In genomic region chr5:138441221-138441620, GRCh38 we compare ENCODE assay signal across 17 cellular contexts. TPM values are rescaled to one million over a fixed set of nuclear protein-coding genes. Genes with fewer than 3 reads are reported as not detected.
A peak's percentile ranks its signal among the peaks of the same experiment; 100 is the strongest.
DNase-seq lines count a peak whose midpoint lies in the region; ATAC-seq, FAIRE-seq and TF ChIP-seq lines count a peak whose summit lies in the region.
"Had no signal": no experiment of that assay in that cellular context is flagged by ENCODE, and none has a peak within 500 bp of the region (broad histone marks: within the 10 kb centered on the region; RNA-seq: fewer than 3 reads in every experiment).

No MANE protein-coding gene starts in this region.

- ATAC-seq in HepG2 (no peak), right lobe of liver (no peak), upper lobe of right lung (no peak), GM18520 (IDR thresholded peaks at IDR 0.05; ENCODE audit: unreplicated experiment) (no peak), T-helper 17 cell (no peak)

- no TSS peak for BruUV-seq in HepG2 (replicated peaks; lab: Mats Ljungman, UMichigan)

- CTCF ChIA-PET in HepG2 (lab: Yijun Ruan, JAX; ENCODE audit: low intra/inter-chr PET ratio, low total read pairs), result no interaction called here

- H3K9me3 ChIP-seq in HepG2 (ENCODE audit: low read length) (no peaks in the 10 kb centered on the region), right lobe of liver (no peaks in the 10 kb centered on the region), neural cell (ENCODE audit: low read length) (no peaks in the 10 kb centered on the region), upper lobe of right lung (no peaks in the 10 kb centered on the region), T-helper 17 cell (ENCODE audit: control insufficient read depth, low read length, poor library complexity, severe bottlenecking) (no peaks in the 10 kb centered on the region)
- H3K9me3 ChIP-seq: BLaER1 had no signal

- H3K9ac ChIP-seq in HepG2 (ENCODE audit: insufficient read depth, low read depth, low read length) (no peak overlapping the region), neural cell (ENCODE audit: low read length) (no peak overlapping the region)
- H3K9ac ChIP-seq: BLaER1 had no signal

- in situ Hi-C loops in HepG2 (cut with HindIII; ENCODE audit: extremely low pct_ligation_motif_present, low pct_unique_long_range_greater_than_20kb), result loop anchor here (10.0 kb wide), 1 partner anchor 64 kb away; no protein-coding TSS in a partner anchor

- POLR2A ChIA-PET in HepG2 (lab: Yijun Ruan, JAX), result interaction anchor here (1.3 kb wide), 1 partner anchor 24 kb away, joined by 3 read pairs; the partner anchor contains the start of gene EGR1

- H3K4me2 ChIP-seq in HepG2 (ENCODE audit: low read depth, low read length), result peak overlapping the region; percentile 99
- H3K4me2 ChIP-seq in neural cell (ENCODE audit: low read length), result no peak overlapping the region
- H3K4me2 ChIP-seq: BLaER1 had no signal

- H3K9me3 Mint-ChIP-seq in glutamatergic neuron (ENCODE audit: unreplicated experiment), result peaks cover 7% of the 10 kb centered on the region
- H3K9me3 Mint-ChIP-seq: H9 had no signal

- DNase-seq in HepG2 (ENCODE audit: low spot score) (no peak), right lobe of liver (no peak), glutamatergic neuron (no peak), upper lobe of right lung (peak; percentile 40), NCI-H226 (no peak), T-helper 17 cell (no peak)
- DNase-seq: 8988T, Calu3, DMS79 treated with DMSO at 0.1 percent for 48 hours, GF-D8, GOT3, H9 had no signal

- intact Hi-C loops in HepG2 (cut with micrococcal nuclease; ENCODE audit: unreplicated experiment) (no loop called here), right lobe of liver (cut with DNase I) (loop anchor here in 1 of 2 donors (10.0 kb wide), 1 partner anchor 114 kb away; no protein-coding TSS in a partner anchor), upper lobe of right lung (cut with DNase I) (no loop called here)

- H3K27ac ChIP-seq in HepG2 (ENCODE audit: extremely low read length, insufficient read depth, low read length), result no peak overlapping the region
- no peak overlapping the region for H3K27ac ChIP-seq in right lobe of liver
- H3K27ac ChIP-seq in neural cell (ENCODE audit: low read length), result no peak overlapping the region
- H3K27ac ChIP-seq in upper lobe of right lung, result no peak overlapping the region
- H3K27ac ChIP-seq: BLaER1 had no signal

- H3K27ac Mint-ChIP-seq in glutamatergic neuron (ENCODE audit: unreplicated experiment) (peak overlapping the region; percentile 17), T-helper 17 cell (no peak overlapping the region)
- H3K27ac Mint-ChIP-seq: CD14-positive monocyte; CD4-positive, alpha-beta memory T cell; H9 had no signal

- no peaks in the 10 kb centered on the region for H3F3A ChIP-seq in neural cell (ENCODE audit: insufficient read depth, low read length, poor library complexity, severe bottlenecking)

- H3K4me1 Mint-ChIP-seq in glutamatergic neuron (ENCODE audit: low read depth, unreplicated experiment), result peaks cover 6% of the 10 kb centered on the region
- H3K4me1 Mint-ChIP-seq in T-helper 17 cell, result peaks cover 14% of the 10 kb centered on the region

- peaks cover 8% of the 10 kb centered on the region for H3K27me3 Mint-ChIP-seq in glutamatergic neuron (ENCODE audit: unreplicated experiment)
- no peaks in the 10 kb centered on the region for H3K27me3 Mint-ChIP-seq in T-helper 17 cell

- H3K36me3 ChIP-seq in HepG2 (replicated peaks in 1 of 2; ENCODE audit: control insufficient read depth in 1 of 2, insufficient read depth in 2 of 2, low read length in 2 of 2) (no peaks in the 10 kb centered on the region), right lobe of liver (peaks cover 0 to 3% (median 1%) of the 10 kb centered on the region in 4 donors), neural cell (ENCODE audit: insufficient read depth, low read length) (no peaks in the 10 kb centered on the region), upper lobe of right lung (peaks cover 6% of the 10 kb centered on the region)

- H3K79me2 ChIP-seq in HepG2 (ENCODE audit: insufficient read depth, low read length) (no peaks in the 10 kb centered on the region), neural cell (replicated peaks; ENCODE audit: insufficient read depth, low read length) (peaks cover 20% of the 10 kb centered on the region)

- TF ChIP-seq RAD21 in HepG2 (CRISPR knock-in tag; IDR thresholded peaks at IDR 0.05), result no peak
- TF ChIP-seq RAD21 in neural cell (conservative IDR thresholded peaks at IDR 0.05), result no peak

- WGBS in HepG2 (ENCODE audit: low lambda C conversion rate), result 96% methylated on average over 6 of the region's 9 CpGs
- 87% methylated on average over 4 of the region's 9 CpGs for WGBS in right lobe of liver (ENCODE audit: insufficient coverage, low coverage, low lambda C conversion rate, missing lambda C conversion rate)

- TF ChIP-seq EP300 in HepG2 (IDR thresholded peaks at IDR 0.05; ENCODE audit: low read depth in 2 of 2, low read length in 2 of 2) (no peak), HepG2 (CRISPR knock-in tag; IDR thresholded peaks at IDR 0.05; ENCODE audit: borderline replicate concordance) (no peak), neural cell (conservative IDR thresholded peaks at IDR 0.05; ENCODE audit: poor library complexity, severe bottlenecking) (no peak)

- TF ChIP-seq POLR2A in HepG2 (IDR thresholded peaks at IDR 0.05; ENCODE audit: insufficient read depth in 1 of 2, low read depth in 2 of 2, low read length in 2 of 2) (no peak), right lobe of liver (IDR thresholded peaks at IDR 0.05) (no peak)

- peak overlapping the region; percentile 30 for H3K4me3 Mint-ChIP-seq in glutamatergic neuron (ENCODE audit: unreplicated experiment)
- H3K4me3 Mint-ChIP-seq in T-helper 17 cell, result no peak overlapping the region
- H3K4me3 Mint-ChIP-seq: CD14-positive monocyte had no signal

- no peak for TF ChIP-seq CTCF in HepG2 (CRISPR knock-in tag; IDR thresholded peaks at IDR 0.05)
- TF ChIP-seq CTCF in right lobe of liver (IDR thresholded peaks at IDR 0.05), result no peak
- no peak for TF ChIP-seq CTCF in glutamatergic neuron (IDR thresholded peaks at IDR 0.05; ENCODE audit: partially characterized antibody, unreplicated experiment)
- TF ChIP-seq CTCF in neural cell (IDR thresholded peaks at IDR 0.05; ENCODE audit: poor library complexity, severe bottlenecking), result no peak
- TF ChIP-seq CTCF in upper lobe of right lung (IDR thresholded peaks at IDR 0.05), result no peak

- peaks cover 5% of the 10 kb centered on the region for H3K36me3 Mint-ChIP-seq in glutamatergic neuron (ENCODE audit: unreplicated experiment)
- no peaks in the 10 kb centered on the region for H3K36me3 Mint-ChIP-seq in T-helper 17 cell (ENCODE audit: low read depth)

- H4K20me1 ChIP-seq in HepG2 (ENCODE audit: insufficient read depth, low read length) (no peaks in the 10 kb centered on the region), neural cell (ENCODE audit: insufficient read depth) (no peaks in the 10 kb centered on the region)

- H3K4me3 ChIP-seq in HepG2 (replicated peaks in 1 of 3; ENCODE audit: insufficient read depth in 1 of 3, low read depth in 2 of 3, low read length in 3 of 3), result no peak overlapping the region
- H3K4me3 ChIP-seq in right lobe of liver, result no peak overlapping the region
- H3K4me3 ChIP-seq in neural cell (ENCODE audit: low read length), result peak overlapping the region; percentile 97
- no peak overlapping the region for H3K4me3 ChIP-seq in upper lobe of right lung
- H3K4me3 ChIP-seq: BLaER1 had no signal

- H3K4me1 ChIP-seq in HepG2 (ENCODE audit: insufficient read depth, low read length) (peaks cover 58% of the 10 kb centered on the region), right lobe of liver (peaks cover 0 to 5% (median 0%) of the 10 kb centered on the region in 4 donors), upper lobe of right lung (peaks cover 11% of the 10 kb centered on the region)

- no peak for FAIRE-seq in HepG2 (lab: Jason Lieb, UNC)

- H3K9me2 ChIP-seq in neural cell (ENCODE audit: insufficient read depth, low read length), result no peaks in the 10 kb centered on the region

- H3K27me3 ChIP-seq in HepG2 (ENCODE audit: control insufficient read depth in 1 of 2, insufficient read depth in 2 of 2, low read length in 2 of 2), result no peaks in the 10 kb centered on the region; a peak in 1 of 5 replicates
- H3K27me3 ChIP-seq in right lobe of liver, result no peaks in the 10 kb centered on the region
- no peaks in the 10 kb centered on the region for H3K27me3 ChIP-seq in neural cell (ENCODE audit: insufficient read depth, low read depth, low read length)
- peaks cover 3% of the 10 kb centered on the region for H3K27me3 ChIP-seq in upper lobe of right lung
- H3K27me3 ChIP-seq: BLaER1 had no signal

- H2AFZ ChIP-seq in HepG2 (ENCODE audit: low read length), result no peak overlapping the region
- no peak overlapping the region for H2AFZ ChIP-seq in neural cell (ENCODE audit: low read depth, low read length)

RNA-seq across cellular contexts. Expression of gene REEP2, which starts 2.4 kb away (rescaled TPM):
- total RNA-seq in HepG2 (2016; rRNA removed; fragmentation: Illumina TruSeq; extraction: Trizol) (3.8 and 5.3 TPM in 2 replicates), right lobe of liver (not detected), glutamatergic neuron (ENCODE audit: unreplicated experiment) (232 TPM), upper lobe of right lung (0.55 TPM), T-helper 17 cell (under 1 TPM in 1 of 2 donors, not detected in 1; 0.40 TPM)
- total RNA-seq in HepG2 (2016; cell fraction: cytosol; rRNA removed; fragmentation: Illumina TruSeq; extraction: Trizol; ENCODE audit: low read depth), result 9.0 and 9.4 TPM in 2 replicates
- total RNA-seq in HepG2 (2016; cell fraction: insoluble cytoplasmic fraction; rRNA removed; fragmentation: Illumina TruSeq; extraction: Trizol), result 3.9 and 5.8 TPM in 2 replicates
- total RNA-seq in HepG2 (2016; cell fraction: membrane; rRNA removed; fragmentation: Illumina TruSeq; extraction: Trizol), result 14.7 TPM in 2 replicates
- total RNA-seq in HepG2 (2016; cell fraction: nucleus; rRNA removed; fragmentation: Illumina TruSeq; extraction: Trizol), result 3.5 and 4.5 TPM in 2 replicates
- polyA plus RNA-seq in HepG2 (2011; rRNA removed) (7.8 and 9.2 TPM in 2 replicates), neural cell (146 and 177 TPM in 2 replicates)
- polyA plus RNA-seq in HepG2 (2011; cell fraction: cytosol; rRNA removed), result 6.4 and 8.0 TPM in 2 replicates
- polyA plus RNA-seq in HepG2 (2011; cell fraction: nucleus; rRNA removed), result 11.6 and 14.0 TPM in 2 replicates
- polyA plus RNA-seq in HepG2 (2012), result 6.1 and 6.7 TPM in 2 replicates
- polyA plus RNA-seq in HepG2 (2016; cell fraction: cytosol; fragmentation: Illumina TruSeq; extraction: Trizol; ENCODE audit: low read depth), result 19.5 and 20.0 TPM in 2 replicates
- 6.3 and 6.4 TPM in 2 replicates for polyA plus RNA-seq in HepG2 (2016; cell fraction: insoluble cytoplasmic fraction; fragmentation: Illumina TruSeq; extraction: Trizol; ENCODE audit: low read depth)
- polyA plus RNA-seq in HepG2 (2016; cell fraction: membrane; fragmentation: Illumina TruSeq; extraction: Trizol; ENCODE audit: low read depth), result 24.8 and 25.5 TPM in 2 replicates
- polyA plus RNA-seq in HepG2 (2016; cell fraction: nucleus; fragmentation: Illumina TruSeq; extraction: Trizol; ENCODE audit: insufficient read depth, low read depth), result 14.2 and 15.5 TPM in 2 replicates
- polyA minus RNA-seq in HepG2 (2011; rRNA and poly(A)+ RNA removed; ENCODE audit: low replicate concordance), result 11.3 TPM in 1 of 2 replicates, not detected in the other
- polyA minus RNA-seq in HepG2 (2011; cell fraction: cytosol; rRNA and poly(A)+ RNA removed), result 4.0 and 5.3 TPM in 2 replicates
- polyA minus RNA-seq in HepG2 (2011; cell fraction: nucleus; rRNA and poly(A)+ RNA removed), result 3.1 and 6.0 TPM in 2 replicates
- 97.0 and 110 TPM in 2 replicates for polyA minus RNA-seq in neural cell
- total RNA-seq: CD4-positive, alpha-beta memory T cell had no signal
- polyA plus RNA-seq: CD14-positive monocyte had no signal

RNA-seq across cellular contexts. Expression of gene EGR1, which starts 24.1 kb away (rescaled TPM):
- total RNA-seq in HepG2 (2016; rRNA removed; fragmentation: Illumina TruSeq; extraction: Trizol), result 4.5 and 5.6 TPM in 2 replicates
- total RNA-seq in HepG2 (2016; cell fraction: cytosol; rRNA removed; fragmentation: Illumina TruSeq; extraction: Trizol; ENCODE audit: low read depth), result 1.2 and 1.5 TPM in 2 replicates
- 3.9 and 5.3 TPM in 2 replicates for total RNA-seq in HepG2 (2016; cell fraction: insoluble cytoplasmic fraction; rRNA removed; fragmentation: Illumina TruSeq; extraction: Trizol)
- total RNA-seq in HepG2 (2016; cell fraction: membrane; rRNA removed; fragmentation: Illumina TruSeq; extraction: Trizol), result 6.1 and 7.2 TPM in 2 replicates
- total RNA-seq in HepG2 (2016; cell fraction: nucleus; rRNA removed; fragmentation: Illumina TruSeq; extraction: Trizol), result 12.2 and 14.1 TPM in 2 replicates
- 4.1 and 6.0 TPM in 2 replicates for polyA plus RNA-seq in HepG2 (2011; rRNA removed)
- polyA plus RNA-seq in HepG2 (2011; cell fraction: cytosol; rRNA removed), result 3.2 TPM in 2 replicates
- 15.1 and 28.0 TPM in 2 replicates for polyA plus RNA-seq in HepG2 (2011; cell fraction: nucleus; rRNA removed)
- 8.0 and 12.9 TPM in 2 replicates for polyA plus RNA-seq in HepG2 (2012)
- 7.1 and 8.0 TPM in 2 replicates for polyA plus RNA-seq in HepG2 (2016; cell fraction: cytosol; fragmentation: Illumina TruSeq; extraction: Trizol; ENCODE audit: low read depth)
- 24.2 and 37.9 TPM in 2 replicates for polyA plus RNA-seq in HepG2 (2016; cell fraction: insoluble cytoplasmic fraction; fragmentation: Illumina TruSeq; extraction: Trizol; ENCODE audit: low read depth)
- polyA plus RNA-seq in HepG2 (2016; cell fraction: membrane; fragmentation: Illumina TruSeq; extraction: Trizol; ENCODE audit: low read depth), result 26.2 and 30.0 TPM in 2 replicates
- polyA plus RNA-seq in HepG2 (2016; cell fraction: nucleus; fragmentation: Illumina TruSeq; extraction: Trizol; ENCODE audit: insufficient read depth, low read depth), result 86.2 and 90.3 TPM in 2 replicates
- polyA minus RNA-seq in HepG2 (2011; rRNA and poly(A)+ RNA removed; ENCODE audit: low replicate concordance), result 0.91 and 8.0 TPM in 2 replicates
- polyA minus RNA-seq in HepG2 (2011; cell fraction: cytosol; rRNA and poly(A)+ RNA removed), result 7.8 and 10.3 TPM in 2 replicates
- 5.7 and 14.2 TPM in 2 replicates for polyA minus RNA-seq in HepG2 (2011; cell fraction: nucleus; rRNA and poly(A)+ RNA removed)
- 10 to 100 TPM in 5 of 6 experiments, 1 to 10 TPM in 1; 6.6 to 72.9 (median 16.6) TPM for total RNA-seq in right lobe of liver
- total RNA-seq in glutamatergic neuron (ENCODE audit: unreplicated experiment), result 1.3 TPM
- polyA plus RNA-seq in neural cell, result 8.9 and 15.6 TPM in 2 replicates
- 6.6 and 7.3 TPM in 2 replicates for polyA minus RNA-seq in neural cell
- 85.6 TPM for total RNA-seq in upper lobe of right lung
- total RNA-seq in T-helper 17 cell, result 10 to 100 TPM; 24.2 to 30.6 TPM

Comparison
In these comparisons a context has a peak if more than half of its experiments do, and no peak if none do; other contexts are left out.
1. RNA of gene REEP2, which starts 2.4 kb away (total RNA-seq): 232 TPM in glutamatergic neuron (single experiment); 3.5 to 14.7 TPM in HepG2, 0.55 TPM in upper lobe of right lung (single experiment), 0.40 TPM in T-helper 17 cell and not detected in right lobe of liver; every median in the first group is over 10 times any median in the second.